8 cellular contexts compared by ENCODE assay signal in genomic region chr3:56801151-56801596, GRCh38. TPM values are rescaled to one million over a fixed set of nuclear protein-coding genes. Genes with fewer than 3 reads are reported as not detected.
DNase-seq lines count a peak whose midpoint lies in the region; ATAC-seq and TF ChIP-seq lines count a peak whose summit lies in the region.

No MANE protein-coding gene starts in this region.

- POLR2A ChIA-PET in SK-N-SH (lab: Yijun Ruan, JAX) = interaction anchor here (0.6 to 0.9 kb wide), 3 partner anchors 42 to 176 kb away, joined by 3 read pairs; no protein-coding TSS in a partner anchor

- no peak overlapping the region; a peak in 1 of 4 replicates for H3K27ac ChIP-seq in SK-N-SH (ENCODE audit: low read depth in 2 of 2, low read length in 1 of 2)
- H3K27ac ChIP-seq in uterus = peak overlapping the region; percentile 78 to 82

- ATAC-seq in HG02623 (IDR thresholded peaks at IDR 0.05; ENCODE audit: unreplicated experiment) = no peak

- intact Hi-C loops in uterus (cut with DNase I; ENCODE audit: low total_unique reads) = loop anchor here (5.0 to 10.0 kb wide), 2 partner anchors 99 to 184 kb away; no protein-coding TSS in a partner anchor

- peak overlapping the region; percentile 84 for H3K4me2 ChIP-seq in SK-N-SH

- H3K9me2 ChIP-seq in SK-N-SH = no peaks in the 10 kb centered on the region

- no peaks in the 10 kb centered on the region for H3K9me3 ChIP-seq in SK-N-SH
- H3K9me3 ChIP-seq in uterus = no peaks in the 10 kb centered on the region

- H3F3A ChIP-seq in SK-N-SH (replicated peaks; ENCODE audit: insufficient read depth) = no peaks in the 10 kb centered on the region

- H3K4me1 ChIP-seq in SK-N-SH (ENCODE audit: control insufficient read depth in 1 of 2, insufficient read depth in 2 of 2, low read depth in 1 of 2, low read length in 1 of 2) (peaks cover 8 to 23% of the 10 kb centered on the region in 2 experiments; a peak in 2 of 4 replicates), uterus (no peaks in the 10 kb centered on the region)

- TF ChIP-seq RAD21 in SK-N-SH (IDR thresholded peaks at IDR 0.05; ENCODE audit: low read length) = no peak

- CTCF ChIA-PET in SK-N-SH (lab: Yijun Ruan, JAX) = interaction anchor here (0.6 to 11.3 kb wide), 23 partner anchors 9 to 207 kb away, joined by 3 to 195 read pairs (median 4); no protein-coding TSS in a partner anchor

- 38% methylated on average over 9 of the region's 9 CpGs for WGBS in SK-N-SH (ENCODE audit: low lambda C conversion rate)

- peaks cover 2% of the 10 kb centered on the region for H3K27me3 Mint-ChIP-seq in mesothelial cell of epicardium (ENCODE audit: low read depth)

- H3K36me3 Mint-ChIP-seq in mesothelial cell of epicardium = no peaks in the 10 kb centered on the region

- peak overlapping the region; percentile 84 for H3K4me3 Mint-ChIP-seq in mesothelial cell of epicardium

- H4K20me1 ChIP-seq in SK-N-SH (ENCODE audit: insufficient read depth) = no peaks in the 10 kb centered on the region; the same call in 1 of the 2 replicates

- H2AFZ ChIP-seq in SK-N-SH (ENCODE audit: low read depth) = peak overlapping the region; percentile 90

- no peak for TF ChIP-seq EP300 in SK-N-SH (IDR thresholded peaks at IDR 0.05; ENCODE audit: borderline replicate concordance in 1 of 2, low read depth in 1 of 2, low read length in 1 of 2)

- H3K27me3 ChIP-seq in SK-N-SH (ENCODE audit: insufficient read depth) (no peaks in the 10 kb centered on the region), uterus (no peaks in the 10 kb centered on the region)

- 0 out of 2 replicates have a peak, but pooled peaks cover 4% of the 10 kb centered on the region for H3K79me2 ChIP-seq in SK-N-SH (ENCODE audit: insufficient read depth)

- peaks cover 53% of the 10 kb centered on the region for H3K4me1 Mint-ChIP-seq in mesothelial cell of epicardium

- H3K36me3 ChIP-seq in SK-N-SH (replicated peaks in 1 of 2; ENCODE audit: control insufficient read depth in 1 of 2, insufficient read depth in 2 of 2, low read length in 1 of 2) = no peaks in the 10 kb centered on the region
- no peaks in the 10 kb centered on the region for H3K36me3 ChIP-seq in uterus

- TF ChIP-seq POLR2A in uterus (IDR thresholded peaks at IDR 0.05) = no peak

- H3K4me3 ChIP-seq in SK-N-SH (ENCODE audit: low read depth in 2 of 2, low read length in 1 of 2) (peak overlapping the region; percentile 73 to 75), uterus (peak overlapping the region; percentile 69 to 81)

- no peaks in the 10 kb centered on the region for H3K9me3 Mint-ChIP-seq in mesothelial cell of epicardium

- H3K9ac ChIP-seq in SK-N-SH = peak overlapping the region; percentile 56

- peak; percentile 32 to 37 for DNase-seq in stimulated activated CD4-positive, alpha-beta T cell treated with anti-CD3 and anti-CD28 coated beads, Interleukin-2, amount 100 ng/mL, for 24 hours
- no peak for DNase-seq in stimulated activated CD4-positive, alpha-beta T cell treated with anti-CD3 and anti-CD28 coated beads, Interleukin-2, amount 100 ng/mL, for 48 hours
- no peak for DNase-seq in SK-N-SH
- DNase-seq in dermis blood vessel endothelial cell = peak; percentile 19
- DNase-seq in mesothelial cell of epicardium (ENCODE audit: low spot score in 2 of 2, unreplicated experiment in 2 of 2) = no peak
- DNase-seq in uterus = no peak
- no peak for DNase-seq in KG1 (lab: John Stamatoyannopoulos, UW)

- peak overlapping the region; percentile 28 for H3K27ac Mint-ChIP-seq in mesothelial cell of epicardium

- TF ChIP-seq CTCF in SK-N-SH (IDR thresholded peaks at IDR 0.05) (no peak), mesothelial cell of epicardium (IDR thresholded peaks at IDR 0.05; ENCODE audit: unreplicated experiment) (no peak), uterus (IDR thresholded peaks at IDR 0.05) (no peak)

TF ChIP-seq in SK-N-SH, 30 proteins besides CTCF, POLR2A, EP300 and RAD21:
- TF ChIP-seq MEF2A (IDR thresholded peaks at IDR 0.05; ENCODE audit: borderline replicate concordance, low read depth) (no peak), TEAD4 (IDR thresholded peaks at IDR 0.05; ENCODE audit: borderline replicate concordance, insufficient read depth) (no peak), ZBTB33 (IDR thresholded peaks at IDR 0.05; ENCODE audit: borderline replicate concordance, low read depth) (no peak), USF2 (IDR thresholded peaks at IDR 0.05; ENCODE audit: borderline replicate concordance, low read depth, low read length) (no peak), FOSL2 (IDR thresholded peaks at IDR 0.05; ENCODE audit: borderline replicate concordance, low read depth) (no peak), MXI1 (IDR thresholded peaks at IDR 0.05; ENCODE audit: low read depth, low read length) (no peak), SIN3A (IDR thresholded peaks at IDR 0.05; ENCODE audit: borderline replicate concordance, low read depth, low read length) (no peak), GATA2 (CRISPR knock-in tag; IDR thresholded peaks at IDR 0.05) (no peak), IRF3 (IDR thresholded peaks at IDR 0.05; ENCODE audit: low read depth, low read length) (no peak), NFIC (IDR thresholded peaks at IDR 0.05; ENCODE audit: borderline replicate concordance) (no peak), MAX (IDR thresholded peaks at IDR 0.05; ENCODE audit: low read depth) (no peak), PBX3 (IDR thresholded peaks at IDR 0.05) (no peak), TAF1 (IDR thresholded peaks at IDR 0.05; ENCODE audit: borderline replicate concordance, low read depth, low read length) (no peak), GABPA (IDR thresholded peaks at IDR 0.05; ENCODE audit: low read depth) (no peak), RCOR1 (IDR thresholded peaks at IDR 0.05; ENCODE audit: low read length) (no peak), TCF12 (IDR thresholded peaks at IDR 0.05) (no peak), FOXM1 (IDR thresholded peaks at IDR 0.05; ENCODE audit: low read depth) (no peak), ELF1 (IDR thresholded peaks at IDR 0.05) (no peak), FOXJ3 (CRISPR knock-in tag; IDR thresholded peaks at IDR 0.05) (no peak), CHD2 (IDR thresholded peaks at IDR 0.05; ENCODE audit: low read length, partially characterized antibody) (no peak)

RNA-seq across cellular contexts. Expression of gene ARHGEF3, which starts 0.6 kb away (rescaled TPM):
- 5.7 and 5.9 TPM in 2 replicates for polyA plus RNA-seq in SK-N-SH (2012; rRNA removed)
- polyA plus RNA-seq in SK-N-SH (2012; cell fraction: cytosol; rRNA removed) = 5.8 and 6.1 TPM in 2 replicates
- polyA plus RNA-seq in SK-N-SH (2012; cell fraction: nucleus; rRNA removed) = 7.0 and 7.1 TPM in 2 replicates
- total RNA-seq in dermis blood vessel endothelial cell = 12.1 and 20.8 TPM in 2 replicates
- 28.7 to 31.7 TPM (median 29.0 TPM) in 3 replicates for total RNA-seq in mesothelial cell of epicardium
- 10 to 100 TPM; 15.9 to 79.4 (median 44.8) TPM for total RNA-seq in uterus

Comparison
In these comparisons a context has a peak if more than half of its experiments do, and no peak if none do; other contexts are left out.
1. DNase-seq: peak in stimulated activated CD4-positive, alpha-beta T cell treated with anti-CD3 and anti-CD28 coated beads, Interleukin-2, amount 100 ng/mL, for 24 hours (2 of 2) and dermis blood vessel endothelial cell (single experiment); none in stimulated activated CD4-positive, alpha-beta T cell treated with anti-CD3 and anti-CD28 coated beads, Interleukin-2, amount 100 ng/mL, for 48 hours (0 of 2), SK-N-SH (single experiment), mesothelial cell of epicardium (0 of 2), uterus (0 of 2) and KG1 (single experiment).
2. H3K27ac ChIP-seq: peak in uterus (2 of 2); none in SK-N-SH (0 of 2).